7 cellular contexts compared by ENCODE assay signal in the genomic region with DNA sequence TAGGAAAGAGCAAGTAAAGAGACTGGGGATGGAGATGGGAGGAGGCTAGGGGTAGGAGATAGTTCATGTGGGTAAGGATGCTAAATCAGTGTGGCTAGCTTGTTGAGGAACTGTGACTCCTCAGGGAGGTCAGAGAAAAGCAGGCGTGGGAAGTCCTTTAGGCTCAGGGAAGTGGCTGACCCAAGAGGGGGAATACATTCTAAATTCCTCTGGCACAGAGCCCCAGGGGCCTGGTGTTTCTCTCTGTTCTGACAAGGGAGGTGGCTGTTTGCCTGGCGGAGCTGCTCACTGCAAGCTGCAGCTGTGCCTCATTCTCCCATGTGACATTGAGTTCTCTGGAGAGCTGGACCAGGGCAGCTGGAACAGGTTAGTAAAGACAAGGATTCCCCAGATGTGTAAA.
DNase-seq lines count a peak whose midpoint lies in the region; ATAC-seq and TF ChIP-seq lines count a peak whose summit lies in the region.

No MANE protein-coding gene starts in this region.

- no peak for TF ChIP-seq CTCF in IMR-90 (conservative IDR thresholded peaks at IDR 0.05; ENCODE audit: low read depth, low read length)

- peak overlapping the region; percentile 97 for H2BK120ac ChIP-seq in IMR-90 (ENCODE audit: low read depth, low read length)

- peak overlapping the region; percentile 93 for H3K23ac ChIP-seq in IMR-90 (ENCODE audit: low read depth, low read length)

- peaks cover 15% of the 10 kb centered on the region for H3K9me1 ChIP-seq in IMR-90 (ENCODE audit: insufficient read depth, low read length)

- peak; percentile 92 for DNase-seq in IMR-90
- peak; percentile 98 for DNase-seq in amniotic epithelial cell (ENCODE audit: low read depth)
- DNase-seq in islet precursor cell = peak; percentile 94
- DNase-seq in iPS-NIHi11 (ENCODE audit: low spot score) = no peak

- peak overlapping the region; percentile 92 for H2BK15ac ChIP-seq in IMR-90 (ENCODE audit: low read depth, low read length)

- peak overlapping the region; percentile 93 for H2AK5ac ChIP-seq in IMR-90 (ENCODE audit: low read depth, low read length)

- peak overlapping the region; percentile 63 for H2AK9ac ChIP-seq in IMR-90 (replicated peaks; ENCODE audit: low read depth, low read length, poor library complexity)

- H3K9ac ChIP-seq in IMR-90 (ENCODE audit: low read depth, low read length) (peak overlapping the region; percentile 50), stomach smooth muscle (ENCODE audit: low read length in 2 of 2) (no peak overlapping the region)

- intact Hi-C loops in IMR-90 (cut with micrococcal nuclease) = loop anchor here (1.0 to 2.0 kb wide), 6 partner anchors 25 to 152 kb away; a partner anchor contains a TSS

- H4K8ac ChIP-seq in IMR-90 (ENCODE audit: low read depth in 2 of 2, low read length in 2 of 2) = peak overlapping the region; percentile 80 to 90

- TF ChIP-seq POLR2A in IMR-90 (IDR thresholded peaks at IDR 0.05; ENCODE audit: low read depth, low read length) = no peak

- H3K4ac ChIP-seq in IMR-90 (ENCODE audit: low read depth, low read length) = peak overlapping the region; percentile 97

- H3K27me3 ChIP-seq in IMR-90 (ENCODE audit: control insufficient read depth, insufficient read depth, low read length) (no peaks in the 10 kb centered on the region), stomach smooth muscle (ENCODE audit: control insufficient read depth in 1 of 2, insufficient read depth in 2 of 2, low read length in 2 of 2) (no peaks in the 10 kb centered on the region)

- H3K4me1 ChIP-seq in IMR-90 (ENCODE audit: control insufficient read depth, insufficient read depth, low read length) (peaks cover 22% of the 10 kb centered on the region), stomach smooth muscle (ENCODE audit: control insufficient read depth, insufficient read depth, low read length) (peaks cover 28% of the 10 kb centered on the region)

- peak overlapping the region; percentile 98 for H4K91ac ChIP-seq in IMR-90 (ENCODE audit: insufficient read depth, low read depth, low read length)

- CTCF ChIA-PET in IMR-90 (lab: Yijun Ruan, JAX) = interaction anchor here (1.3 to 2.0 kb wide), 3 partner anchors 14 to 138 kb away, joined by 4 to 8 read pairs (median 6); no protein-coding TSS in a partner anchor

- peak overlapping the region; percentile 2 for H2AFZ ChIP-seq in IMR-90 (replicated peaks; ENCODE audit: low read length, poor library complexity)

- H3K18ac ChIP-seq in IMR-90 (ENCODE audit: low read depth, low read length) = peak overlapping the region; percentile 88

- in situ Hi-C loops in IMR-90 (cut with MboI; ENCODE audit: low sequenced_read_pairs) = no loop called here

- H4K20me1 ChIP-seq in IMR-90 (ENCODE audit: insufficient read depth, low read length) = no peaks in the 10 kb centered on the region

- H3K79me1 ChIP-seq in IMR-90 (ENCODE audit: low read depth in 1 of 2, low read length in 2 of 2) = peaks cover 22 to 37% of the 10 kb centered on the region in 2 experiments

- peak overlapping the region; percentile 19 for H3K4me2 ChIP-seq in IMR-90 (ENCODE audit: low read depth, low read length)

- peak overlapping the region; percentile 91 for H4K5ac ChIP-seq in IMR-90 (ENCODE audit: low read depth, low read length)

- H3K4me3 ChIP-seq in IMR-90 (ENCODE audit: insufficient read depth, low read depth, low read length) = no peak overlapping the region
- peak overlapping the region in 1 of 2 donors; percentile 4 for H3K4me3 ChIP-seq in stomach smooth muscle (ENCODE audit: low read length in 2 of 2)

- H3K14ac ChIP-seq in IMR-90 (replicated peaks; ENCODE audit: low read depth, low read length) = peak overlapping the region; percentile 89

- H3K27ac ChIP-seq in IMR-90 (ENCODE audit: insufficient read depth, low read length) (peak overlapping the region; percentile 94), stomach smooth muscle (ENCODE audit: low read length) (peak overlapping the region; percentile 87)

- H3K9me3 ChIP-seq in IMR-90 (ENCODE audit: control insufficient read depth, insufficient read depth, low read length) = no peaks in the 10 kb centered on the region
- no peaks in the 10 kb centered on the region for H3K9me3 ChIP-seq in stomach smooth muscle (ENCODE audit: control insufficient read depth in 2 of 2, low read length in 2 of 2)

- H2BK20ac ChIP-seq in IMR-90 (ENCODE audit: low read depth, low read length) = peak overlapping the region; percentile 98

- dilution Hi-C loops in IMR-90 (cut with HindIII; ENCODE audit: low sequenced_read_pairs, unreplicated experiment) = no loop called here

- TF ChIP-seq RAD21 in IMR-90 (IDR thresholded peaks at IDR 0.05; ENCODE audit: low read length) = peak; percentile 16

- ATAC-seq in IMR-90 (ENCODE audit: low read depth) (peak; percentile 31), HG03469 (IDR thresholded peaks at IDR 0.05; ENCODE audit: unreplicated experiment) (no peak), GM18519 (IDR thresholded peaks at IDR 0.05; ENCODE audit: low FRiP score, unreplicated experiment) (no peak)

- H3K36me3 ChIP-seq in IMR-90 (ENCODE audit: control insufficient read depth, insufficient read depth, low read length) (no peaks in the 10 kb centered on the region), stomach smooth muscle (ENCODE audit: control insufficient read depth in 2 of 2, insufficient read depth in 2 of 2, low read length in 2 of 2) (no peaks in the 10 kb centered on the region)

- no CpG with 5 or more reads among the region's 2 CpGs for WGBS in IMR-90 (ENCODE audit: extremely low coverage in 2 of 2, insufficient read length in 1 of 2), 2 experiments

- H2BK5ac ChIP-seq in IMR-90 (ENCODE audit: low read depth, low read length, poor library complexity, severe bottlenecking) = peak overlapping the region; percentile 96

- POLR2A ChIA-PET in IMR-90 (lab: Charles Lee; ENCODE audit: unreplicated experiment) = interaction anchor here (1.0 to 4.2 kb wide), 8 partner anchors 22 to 158 kb away, joined by 3 to 15 read pairs (median 4); no protein-coding TSS in a partner anchor

- H3K56ac ChIP-seq in IMR-90 (ENCODE audit: extremely low read depth, insufficient read depth, low read length) = peak overlapping the region; percentile 97

- BruUV-seq in IMR-90 (replicated peaks; lab: Mats Ljungman, UMichigan) = TSS peak; percentile 33

TF ChIP-seq in IMR-90, 13 proteins besides CTCF, POLR2A, EP300 and RAD21:
- TF ChIP-seq MAZ (IDR thresholded peaks at IDR 0.05; ENCODE audit: borderline replicate concordance, low read depth, low read length) (no peak), CEBPB (IDR thresholded peaks at IDR 0.05; ENCODE audit: low read depth, low read length) (no peak), MXI1 (IDR thresholded peaks at IDR 0.05; ENCODE audit: borderline replicate concordance, low read depth, low read length) (no peak)
- TF ChIP-seq, protein P1, sequence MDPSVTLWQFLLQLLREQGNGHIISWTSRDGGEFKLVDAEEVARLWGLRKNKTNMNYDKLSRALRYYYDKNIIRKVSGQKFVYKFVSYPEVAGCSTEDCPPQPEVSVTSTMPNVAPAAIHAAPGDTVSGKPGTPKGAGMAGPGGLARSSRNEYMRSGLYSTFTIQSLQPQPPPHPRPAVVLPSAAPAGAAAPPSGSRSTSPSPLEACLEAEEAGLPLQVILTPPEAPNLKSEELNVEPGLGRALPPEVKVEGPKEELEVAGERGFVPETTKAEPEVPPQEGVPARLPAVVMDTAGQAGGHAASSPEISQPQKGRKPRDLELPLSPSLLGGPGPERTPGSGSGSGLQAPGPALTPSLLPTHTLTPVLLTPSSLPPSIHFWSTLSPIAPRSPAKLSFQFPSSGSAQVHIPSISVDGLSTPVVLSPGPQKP (IDR thresholded peaks at IDR 0.05; ENCODE audit: borderline replicate concordance, low read depth, low read length) = no peak
- TF ChIP-seq, protein P2, sequence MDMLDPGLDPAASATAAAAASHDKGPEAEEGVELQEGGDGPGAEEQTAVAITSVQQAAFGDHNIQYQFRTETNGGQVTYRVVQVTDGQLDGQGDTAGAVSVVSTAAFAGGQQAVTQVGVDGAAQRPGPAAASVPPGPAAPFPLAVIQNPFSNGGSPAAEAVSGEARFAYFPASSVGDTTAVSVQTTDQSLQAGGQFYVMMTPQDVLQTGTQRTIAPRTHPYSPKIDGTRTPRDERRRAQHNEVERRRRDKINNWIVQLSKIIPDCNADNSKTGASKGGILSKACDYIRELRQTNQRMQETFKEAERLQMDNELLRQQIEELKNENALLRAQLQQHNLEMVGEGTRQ (IDR thresholded peaks at IDR 0.05; ENCODE audit: low read depth, low read length) = peak; percentile 51; the same call in 1 of the 2 replicates
